13 cellular contexts compared by ENCODE assay signal in genomic region chr20:4059631-4060030, GRCh38. TPM values are rescaled to one million over a fixed set of nuclear protein-coding genes. Genes with fewer than 3 reads are reported as not detected.
A peak's percentile ranks its signal among the peaks of the same experiment; 100 is the strongest.
DNase-seq lines count a peak whose midpoint lies in the region; ATAC-seq and TF ChIP-seq lines count a peak whose summit lies in the region.
"Had no signal": no experiment of that assay in that cellular context is flagged by ENCODE, and none has a peak within 500 bp of the region (broad histone marks: within the 10 kb centered on the region; RNA-seq: fewer than 3 reads in every experiment).

No MANE protein-coding gene starts in this region.

- no peaks in the 10 kb centered on the region for H3K9me3 ChIP-seq in CD4-positive, alpha-beta T cell (ENCODE audit: control insufficient read depth, low read length)
- H3K9me3 ChIP-seq in esophagus squamous epithelium (no peaks in the 10 kb centered on the region), sigmoid colon (no peaks in the 10 kb centered on the region)
- H3K9me3 ChIP-seq: HAP-1 had no signal

- H3K36me3 ChIP-seq in esophagus squamous epithelium: no peaks in the 10 kb centered on the region
- H3K36me3 ChIP-seq in sigmoid colon: no peaks in the 10 kb centered on the region
- H3K36me3 ChIP-seq: HAP-1 had no signal

- H3K27ac ChIP-seq in CD4-positive, alpha-beta T cell (ENCODE audit: low read depth, low read length): no peak overlapping the region
- H3K27ac ChIP-seq in esophagus squamous epithelium (peak overlapping the region in 3 of 4 donors; percentile 22 to 67 (median 47)), sigmoid colon (peak overlapping the region in 1 of 4 donors; percentile 27)

- peaks cover 16 to 50% (median 22%) of the 10 kb centered on the region in 3 donors for H3K4me1 ChIP-seq in esophagus squamous epithelium
- peaks cover 0 to 14% (median 9%) of the 10 kb centered on the region in 4 donors for H3K4me1 ChIP-seq in sigmoid colon
- H3K4me1 ChIP-seq: HAP-1 had no signal

- DNase-seq in CD4-positive, alpha-beta T cell: no peak
- DNase-seq in LNCaP clone FGC (ENCODE audit: low read depth) (peak; percentile 28), esophagus squamous epithelium (lab: John Stamatoyannopoulos, UW) (no peak), sigmoid colon (peak; percentile 10), iPS-NIHi11 (ENCODE audit: low spot score) (no peak)
- DNase-seq: ACHN, IMR-90, NCI-H1048, NCI-H69 had no signal

- H3K27me3 Mint-ChIP-seq in CD4-positive, alpha-beta T cell: no peaks in the 10 kb centered on the region

- H3K4me3 Mint-ChIP-seq in CD4-positive, alpha-beta T cell: no peak overlapping the region

- H3K9me3 Mint-ChIP-seq in CD4-positive, alpha-beta T cell: no peaks in the 10 kb centered on the region

- intact Hi-C loops in CD4-positive, alpha-beta T cell (cut with DNase I, micrococcal nuclease): no loop called here
- intact Hi-C loops in esophagus squamous epithelium (cut with DNase I) (no loop called here), sigmoid colon (cut with DNase I) (no loop called here)

- no peak for TF ChIP-seq CTCF in CD4-positive, alpha-beta T cell (IDR thresholded peaks at IDR 0.05)
- TF ChIP-seq CTCF in LNCaP clone FGC (IDR thresholded peaks at IDR 0.05; ENCODE audit: control insufficient read depth, extremely low read depth, insufficient read depth) (no peak), esophagus squamous epithelium (IDR thresholded peaks at IDR 0.05) (no peak), sigmoid colon (IDR thresholded peaks at IDR 0.05) (no peak)

- CTCF ChIA-PET in CD4-positive, alpha-beta T cell (lab: Charles Lee): no interaction called here

- TF ChIP-seq POLR2A in esophagus squamous epithelium (IDR thresholded peaks at IDR 0.05): no peak
- TF ChIP-seq POLR2A in sigmoid colon (IDR thresholded peaks at IDR 0.05): no peak

- peak overlapping the region; percentile 25 for H3K27ac Mint-ChIP-seq in CD4-positive, alpha-beta T cell

- no peaks in the 10 kb centered on the region for H3K27me3 ChIP-seq in CD4-positive, alpha-beta T cell (ENCODE audit: control insufficient read depth, insufficient read depth, low read length)
- H3K27me3 ChIP-seq in esophagus squamous epithelium (no peaks in the 10 kb centered on the region), sigmoid colon (no peaks in the 10 kb centered on the region)

- POLR2A ChIA-PET in CD4-positive, alpha-beta T cell (lab: Charles Lee): no interaction called here

- H3K4me3 ChIP-seq in LNCaP clone FGC (ENCODE audit: low read depth, low read length): no peak overlapping the region
- no peak overlapping the region for H3K4me3 ChIP-seq in esophagus squamous epithelium
- H3K4me3 ChIP-seq in sigmoid colon: no peak overlapping the region
- H3K4me3 ChIP-seq: HAP-1 had no signal

- 29 to 52% methylated on average over 6 of the region's 6 CpGs for WGBS in esophagus squamous epithelium, 2 donors
- WGBS in sigmoid colon, 2 donors: 59 to 72% methylated on average over 6 of the region's 6 CpGs

- peaks cover 14% of the 10 kb centered on the region for H3K4me1 Mint-ChIP-seq in CD4-positive, alpha-beta T cell (ENCODE audit: low read depth)

- TF ChIP-seq EP300 in sigmoid colon (IDR thresholded peaks at IDR 0.05): no peak

- H3K36me3 Mint-ChIP-seq in CD4-positive, alpha-beta T cell (ENCODE audit: low read depth): no peaks in the 10 kb centered on the region

- ATAC-seq in CD4-positive, alpha-beta T cell (ENCODE audit: poor library complexity): no peak
- ATAC-seq in GM19023 (IDR thresholded peaks at IDR 0.05; ENCODE audit: unreplicated experiment): no peak
- no peak for ATAC-seq in HG03469 (IDR thresholded peaks at IDR 0.05; ENCODE audit: unreplicated experiment)
- no peak for ATAC-seq in GM19455 (IDR thresholded peaks at IDR 0.05; ENCODE audit: unreplicated experiment)

RNA-seq across cellular contexts. Expression of gene RNF24, which starts 44.3 kb away (rescaled TPM):
- total RNA-seq in CD4-positive, alpha-beta T cell: 1 to 10 TPM; 6.8 to 8.1 TPM
- total RNA-seq in esophagus squamous epithelium (10 to 100 TPM in 1 of 4 donors, 1 to 10 TPM in 3; 6.9 to 10.0 (median 8.9) TPM), sigmoid colon (10 to 100 TPM in 2 of 4 donors, 1 to 10 TPM in 2; 5.6 to 11.0 (median 9.9) TPM)
- polyA plus RNA-seq in sigmoid colon: 1 to 10 TPM in 2 of 3 donors, under 1 TPM in 1; 0.60 to 4.6 (median 1.4) TPM

Comparison
In these comparisons a context has a peak if more than half of its experiments do, and no peak if none do; other contexts are left out.
1. DNase-seq: peak in LNCaP clone FGC (single experiment) and sigmoid colon (single experiment); none in CD4-positive, alpha-beta T cell (0 of 10), esophagus squamous epithelium (single experiment) and iPS-NIHi11 (single experiment).